ENCODE assay signal across 16 cellular contexts in genomic region chr12:40232602-40233001, GRCh38. TPM values are rescaled to one million over a fixed set of nuclear protein-coding genes. Genes with fewer than 3 reads are reported as not detected.
DNase-seq lines count a peak whose midpoint lies in the region; ATAC-seq, FAIRE-seq and TF ChIP-seq lines count a peak whose summit lies in the region.
"Had no signal": no experiment of that assay in that cellular context is flagged by ENCODE, and none has a peak within 500 bp of the region (broad histone marks: within the 10 kb centered on the region; RNA-seq: fewer than 3 reads in every experiment).

No MANE protein-coding gene starts in this region.

- DNase-seq in OCI-LY7 (ENCODE audit: low spot score): peak; percentile 77
- no peak for DNase-seq in SW 1271 (lab: John Stamatoyannopoulos, UW)
- DNase-seq in H54 (ENCODE audit: insufficient read length, low spot score): no peak
- DNase-seq in omental fat pad (ENCODE audit: low spot score): no peak
- no peak for DNase-seq in cerebellar nuclear complex (lab: John Stamatoyannopoulos, UW)
- DNase-seq: DND-41, hippocampal formation, NCI-H1417, NCI-H524 treated with DMSO at 0.1 percent for 48 hours, RPMI8226, T-helper 9 cell had no signal

- H3K4me1 ChIP-seq in OCI-LY7 (ENCODE audit: insufficient read depth, low read length, poor library complexity, severe bottlenecking): peaks cover 65% of the 10 kb centered on the region

- peak overlapping the region; percentile 46 for H3K4me3 ChIP-seq in OCI-LY7 (ENCODE audit: low read depth, low read length, poor library complexity, severe bottlenecking)
- H3K4me3 ChIP-seq: esophagus muscularis mucosa had no signal

- CTCF ChIA-PET in OCI-LY7 (lab: Charles Lee; ENCODE audit: unreplicated experiment): interaction anchor here (0.9 to 1.1 kb wide), 2 partner anchors 16 to 81 kb away, joined by 3 to 5 read pairs; no protein-coding TSS in a partner anchor

- H3K36me3 ChIP-seq in OCI-LY7 (ENCODE audit: insufficient read depth, low read length): peaks cover 52% of the 10 kb centered on the region

- BruUV-seq in OCI-LY7 (replicated peaks; lab: Mats Ljungman, UMichigan): no TSS peak

- no peak overlapping the region; the same call in 1 of the 2 replicates for H2AFZ ChIP-seq in OCI-LY7 (ENCODE audit: low read length)

- H3K4me2 ChIP-seq in OCI-LY7 (ENCODE audit: low read length): peak overlapping the region; percentile 67

- H3K9me2 ChIP-seq in OCI-LY7 (ENCODE audit: insufficient read depth, low read length): no peaks in the 10 kb centered on the region

- H3K9me3 ChIP-seq in OCI-LY7 (ENCODE audit: low read length): peaks cover 2% of the 10 kb centered on the region; the same call in 1 of the 2 replicates
- H3K9me3 ChIP-seq: esophagus muscularis mucosa had no signal

- intact Hi-C loops in OCI-LY7 (cut with micrococcal nuclease; ENCODE audit: unreplicated experiment): loop anchor here (2.0 kb wide), 2 partner anchors 16 to 80 kb away; no protein-coding TSS in a partner anchor

- FAIRE-seq in H54 (lab: Jason Lieb, UNC): no peak

- no peak for TF ChIP-seq CTCF in OCI-LY7 (conservative IDR thresholded peaks at IDR 0.05; ENCODE audit: low read length)
- TF ChIP-seq CTCF in omental fat pad (IDR thresholded peaks at IDR 0.05): no peak

- no peak for TF ChIP-seq POLR2A in H54 (IDR thresholded peaks at IDR 0.05; ENCODE audit: low read depth, low read length)

- peak; percentile 73 for ATAC-seq in GM18502 (IDR thresholded peaks at IDR 0.05; ENCODE audit: poor library complexity, unreplicated experiment)
- peak; percentile 43 for ATAC-seq in GM21381 (IDR thresholded peaks at IDR 0.05; ENCODE audit: unreplicated experiment)
- peak; percentile 58 for ATAC-seq in HG03066 (IDR thresholded peaks at IDR 0.05; ENCODE audit: low read depth, unreplicated experiment)
- no peak for ATAC-seq in omental fat pad (ENCODE audit: low FRiP score)
- ATAC-seq: left lobe of liver had no signal

- H4K20me1 ChIP-seq in OCI-LY7 (ENCODE audit: insufficient read depth, low read length): no peaks in the 10 kb centered on the region

- H3K27ac ChIP-seq in OCI-LY7 (ENCODE audit: low read depth, low read length, poor library complexity, severe bottlenecking): peak overlapping the region; percentile 92
- H3K27ac ChIP-seq: esophagus muscularis mucosa had no signal

- peaks cover 39% of the 10 kb centered on the region for H3K79me2 ChIP-seq in OCI-LY7 (ENCODE audit: insufficient read depth, low read depth, low read length)

- POLR2A ChIA-PET in OCI-LY7 (lab: Charles Lee): interaction anchor here (1.0 to 8.0 kb wide), 10 partner anchors 17 to 181 kb away, joined by 3 to 46 read pairs (median 4); no protein-coding TSS in a partner anchor

RNA-seq across cellular contexts. Expression of gene LRRK2, which starts 7.8 kb away (rescaled TPM):
- 5.9 and 10.1 TPM in 2 replicates for total RNA-seq in OCI-LY7 (2014; rRNA removed; shearing (Covaris generic))
- total RNA-seq in OCI-LY7 (2022): 22.6 and 28.4 TPM in 2 replicates
- total RNA-seq in omental fat pad: 10 to 100 TPM in 3 of 4 donors, 1 to 10 TPM in 1; 9.0 to 55.6 (median 15.4) TPM
